ENCODE assay signal across 8 cellular contexts in the genomic region with DNA sequence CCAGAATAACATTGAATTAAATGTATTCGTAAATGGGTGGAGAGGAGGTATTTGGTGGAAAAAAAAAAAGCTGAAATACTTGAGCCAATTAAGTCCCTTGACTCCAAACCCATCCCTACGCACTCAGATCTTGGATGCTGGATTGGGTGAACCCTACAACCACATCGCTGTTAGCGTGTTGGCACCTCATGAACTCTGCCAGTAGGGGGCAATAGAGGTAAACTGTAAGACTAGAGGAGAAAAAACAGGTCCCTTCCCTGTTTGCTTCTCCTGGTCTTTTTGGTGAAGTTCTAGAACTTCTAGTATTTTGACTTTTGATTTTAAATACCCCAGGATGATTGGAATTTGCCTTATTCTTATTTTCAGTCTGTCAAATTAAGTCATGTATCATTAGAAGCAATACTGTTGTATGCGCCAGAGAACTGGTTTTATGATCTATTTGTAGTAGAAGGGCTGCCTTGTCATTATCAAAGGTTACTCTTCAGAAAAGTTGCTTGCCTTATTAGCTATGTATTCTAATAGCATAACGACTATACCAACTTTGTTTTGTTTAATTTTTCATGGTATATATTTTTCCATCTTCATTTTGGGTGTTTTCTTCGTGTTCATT. TPM values are rescaled to one million over a fixed set of nuclear protein-coding genes. Genes with fewer than 3 reads are reported as not detected.
DNase-seq lines count a peak whose midpoint lies in the region; ATAC-seq, FAIRE-seq and TF ChIP-seq lines count a peak whose summit lies in the region.

No MANE protein-coding gene starts in this region.

- intact Hi-C loops in K562 (cut with micrococcal nuclease): loop anchor here (1.0 to 5.0 kb wide), 2 partner anchors 256 to 1126 kb away; no protein-coding TSS in a partner anchor
- intact Hi-C loops in right lobe of liver (cut with DNase I): no loop called here

- H3K9ac ChIP-seq in K562 (ENCODE audit: insufficient read depth in 1 of 2, low read depth in 2 of 2, low read length in 2 of 2): no peak overlapping the region

- H3K4me3 ChIP-seq in K562 (no peak overlapping the region), right lobe of liver (no peak overlapping the region)

- H3K36me3 ChIP-seq in K562 (ENCODE audit: control insufficient read depth, insufficient read depth, low read length) (no peaks in the 10 kb centered on the region), right lobe of liver (no peaks in the 10 kb centered on the region)

- ATAC-seq in activated T-cell treated with anti-CD3 and anti-CD28 coated beads, Interleukin-2, amount 50 U/mL, for 4 hours: no peak
- ATAC-seq in GM21515 (IDR thresholded peaks at IDR 0.05; ENCODE audit: unreplicated experiment): peak; percentile 96
- peak; percentile 95 for ATAC-seq in HG03571 (IDR thresholded peaks at IDR 0.05; ENCODE audit: unreplicated experiment)
- ATAC-seq in K562: peak; percentile 91
- peak; percentile 65 to 76 (median 68) for ATAC-seq in right lobe of liver

- TF ChIP-seq RAD21 in K562 (CRISPR knock-in tag; conservative IDR thresholded peaks at IDR 0.05 in 1 of 2, IDR thresholded peaks at IDR 0.05 in 1 of 2): peak; percentile 76 to 80

- no peak overlapping the region for H2AFZ ChIP-seq in K562 (ENCODE audit: low read depth, low read length)

- WGBS in K562 (ENCODE audit: insufficient coverage, low coverage, missing lambda C conversion rate): 4% methylated on average over 7 of the region's 7 CpGs
- 19% methylated on average over 7 of the region's 7 CpGs for WGBS in right lobe of liver (ENCODE audit: insufficient coverage, low coverage, low lambda C conversion rate, missing lambda C conversion rate)

- no peak overlapping the region for H3K27ac Mint-ChIP-seq in type B pancreatic cell

- no peak overlapping the region for H3K4me2 ChIP-seq in K562 (ENCODE audit: insufficient read depth, low read length)

- H3K4me3 Mint-ChIP-seq in activated T-cell treated with anti-CD3 and anti-CD28 coated beads, Interleukin-2, amount 50 U/mL, for 4 hours: no peak overlapping the region
- no peak overlapping the region for H3K4me3 Mint-ChIP-seq in type B pancreatic cell

- POLR2A ChIA-PET in K562 (lab: Yijun Ruan, JAX): no interaction called here

- no peaks in the 10 kb centered on the region for H3K79me2 ChIP-seq in K562 (ENCODE audit: control insufficient read depth, insufficient read depth, low read length)

- BruUV-seq in K562 (replicated peaks; lab: Mats Ljungman, UMichigan): no TSS peak

- FAIRE-seq in K562 (lab: Jason Lieb, UNC): peak; percentile 88

- H3K27me3 ChIP-seq in K562 (ENCODE audit: control insufficient read depth in 2 of 2, insufficient read depth in 2 of 2, low read length in 2 of 2) (no peaks in the 10 kb centered on the region), right lobe of liver (no peaks in the 10 kb centered on the region)

- no peaks in the 10 kb centered on the region for H4K20me1 ChIP-seq in K562 (replicated peaks; ENCODE audit: control insufficient read depth, insufficient read depth, low read length)

- TF ChIP-seq POLR2A in K562 (conservative IDR thresholded peaks at IDR 0.05) (no peak), right lobe of liver (IDR thresholded peaks at IDR 0.05) (no peak)

- H3K9me3 Mint-ChIP-seq in activated T-cell treated with anti-CD3 and anti-CD28 coated beads, Interleukin-2, amount 50 U/mL, for 4 hours: no peaks in the 10 kb centered on the region
- H3K9me3 Mint-ChIP-seq in type B pancreatic cell: no peaks in the 10 kb centered on the region

- peak; percentile 67 to 87 (median 71) for TF ChIP-seq CTCF in K562 (IDR thresholded peaks at IDR 0.05 in 2 of 3, conservative IDR thresholded peaks at IDR 0.05 in 1 of 3; ENCODE audit: insufficient read depth in 2 of 3, low read depth in 1 of 3, low read length in 3 of 3)
- TF ChIP-seq CTCF in right lobe of liver (IDR thresholded peaks at IDR 0.05): peak; percentile 39 to 79 (median 74)
- TF ChIP-seq CTCF in type B pancreatic cell (conservative IDR thresholded peaks at IDR 0.05): peak; percentile 85

- TF ChIP-seq EP300 in K562 (IDR thresholded peaks at IDR 0.05; ENCODE audit: low read length): no peak

- H3K4me1 Mint-ChIP-seq in activated T-cell treated with anti-CD3 and anti-CD28 coated beads, Interleukin-2, amount 50 U/mL, for 4 hours (ENCODE audit: low read depth): no peaks in the 10 kb centered on the region
- H3K4me1 Mint-ChIP-seq in type B pancreatic cell (ENCODE audit: unreplicated experiment): no peaks in the 10 kb centered on the region

- no peaks in the 10 kb centered on the region for H3K9me1 ChIP-seq in K562 (ENCODE audit: control insufficient read depth, insufficient read depth, low read length)

- DNase-seq in activated T-cell treated with anti-CD3 and anti-CD28 coated beads for 4 hours (peak; percentile 2), OCI-M1 (lab: John Stamatoyannopoulos, UW) (peak; percentile 92), K562 (ENCODE audit: extremely low read depth in 1 of 4, low spot score in 3 of 4) (peak; percentile 52 to 79 (median 54)), right lobe of liver (no peak), type B pancreatic cell (ENCODE audit: extremely low spot score, unreplicated experiment) (no peak)
- no peak for DNase-seq in activated T-cell treated with anti-CD3 and anti-CD28 coated beads, Interleukin-2, amount 50 U/mL, for 4 hours

- H3K4me1 ChIP-seq in K562 (replicated peaks in 1 of 2; ENCODE audit: control insufficient read depth in 2 of 2, insufficient read depth in 2 of 2, low read length in 2 of 2): no peaks in the 10 kb centered on the region
- H3K4me1 ChIP-seq in right lobe of liver: no peaks in the 10 kb centered on the region

- H3K27ac ChIP-seq in K562 (ENCODE audit: extremely low read depth, low read depth, low read length) (no peak overlapping the region), right lobe of liver (no peak overlapping the region)

- CTCF ChIA-PET in K562 (lab: Yijun Ruan, JAX; ENCODE audit: low intra/inter-chr PET ratio): no interaction called here

- peaks cover 2% of the 10 kb centered on the region for H3K27me3 Mint-ChIP-seq in activated T-cell treated with anti-CD3 and anti-CD28 coated beads, Interleukin-2, amount 50 U/mL, for 4 hours (ENCODE audit: low read depth)
- H3K27me3 Mint-ChIP-seq in type B pancreatic cell: no peaks in the 10 kb centered on the region

- H3K9me3 ChIP-seq in K562 (replicated peaks; ENCODE audit: control insufficient read depth, insufficient read depth, low read depth, low read length) (no peaks in the 10 kb centered on the region), right lobe of liver (no peaks in the 10 kb centered on the region)

- in situ Hi-C loops in K562 (cut with MboI): no loop called here

- H3K36me3 Mint-ChIP-seq in activated T-cell treated with anti-CD3 and anti-CD28 coated beads, Interleukin-2, amount 50 U/mL, for 4 hours (ENCODE audit: insufficient read depth): no peaks in the 10 kb centered on the region
- H3K36me3 Mint-ChIP-seq in type B pancreatic cell: no peaks in the 10 kb centered on the region

RNA-seq across cellular contexts. Expression of a gene that starts 1.9 kb away (rescaled TPM):
- not detected for total RNA-seq in activated T-cell treated with anti-CD3 and anti-CD28 coated beads, Interleukin-2, amount 50 U/mL, for 4 hours
- total RNA-seq in K562 (2011; cell fraction: chromatin; rRNA removed; ENCODE audit: low replicate concordance): not detected in 2 replicates
- total RNA-seq in K562 (2011; cell fraction: nucleolus; rRNA removed): not detected in 2 replicates
- not detected in 2 replicates for total RNA-seq in K562 (2011; cell fraction: nucleoplasm; rRNA removed)
- total RNA-seq in K562 (2014; rRNA removed) (not detected in 2 replicates), K562 (2014; rRNA removed; fragmentation: Illumina TruSeq; extraction: Trizol) (not detected in 2 replicates), K562 (2015; rRNA removed; fragmentation: Illumina TruSeq; extraction: Trizol) (not detected in 2 replicates), K562 (2021) (not detected in 2 replicates), right lobe of liver (not detected), type B pancreatic cell (ENCODE audit: low replicate concordance) (not detected in 2 replicates)
- polyA plus RNA-seq in K562 (2011; rRNA removed) (not detected in 2 replicates), K562 (2014; fragmentation: Illumina TruSeq; extraction: Trizol) (not detected in 2 replicates), K562 (2014; fragmentation: Nextera tagmentation; extraction: Ambion mirVana) (not detected), K562 (2014; rRNA removed) (not detected in 2 replicates)
- not detected in 2 replicates for polyA plus RNA-seq in K562 (2011; cell fraction: cytosol; rRNA removed)
- polyA plus RNA-seq in K562 (2011; cell fraction: nucleus; rRNA removed): not detected in 2 replicates
- polyA plus RNA-seq in K562 (2012): not detected in 2 replicates
- not detected in 2 replicates for polyA minus RNA-seq in K562 (2011; rRNA and poly(A)+ RNA removed)
- polyA minus RNA-seq in K562 (2011; cell fraction: cytosol; rRNA and poly(A)+ RNA removed): not detected in 2 replicates
- polyA minus RNA-seq in K562 (2011; cell fraction: nucleus; rRNA and poly(A)+ RNA removed): not detected in 2 replicates

RNA-seq across cellular contexts. Expression of a gene that starts 35.1 kb away (rescaled TPM):
- not detected for total RNA-seq in activated T-cell treated with anti-CD3 and anti-CD28 coated beads, Interleukin-2, amount 50 U/mL, for 4 hours
- not detected in 2 replicates for total RNA-seq in K562 (2011; cell fraction: chromatin; rRNA removed; ENCODE audit: low replicate concordance)
- not detected in 2 replicates for total RNA-seq in K562 (2011; cell fraction: nucleolus; rRNA removed)
- not detected in 2 replicates for total RNA-seq in K562 (2011; cell fraction: nucleoplasm; rRNA removed)
- total RNA-seq in K562 (2014; rRNA removed) (not detected in 2 replicates), K562 (2014; rRNA removed; fragmentation: Illumina TruSeq; extraction: Trizol) (not detected in 2 replicates), K562 (2015; rRNA removed; fragmentation: Illumina TruSeq; extraction: Trizol) (not detected in 2 replicates), K562 (2021) (not detected in 2 replicates), right lobe of liver (not detected), type B pancreatic cell (ENCODE audit: low replicate concordance) (not detected in 2 replicates)
- polyA plus RNA-seq in K562 (2011; rRNA removed) (not detected in 2 replicates), K562 (2014; fragmentation: Illumina TruSeq; extraction: Trizol) (not detected in 2 replicates), K562 (2014; fragmentation: Nextera tagmentation; extraction: Ambion mirVana) (not detected), K562 (2014; rRNA removed) (not detected in 2 replicates)
- polyA plus RNA-seq in K562 (2011; cell fraction: cytosol; rRNA removed): not detected in 2 replicates
- polyA plus RNA-seq in K562 (2011; cell fraction: nucleus; rRNA removed): not detected in 2 replicates
- polyA plus RNA-seq in K562 (2012): not detected in 2 replicates
- not detected in 2 replicates for polyA minus RNA-seq in K562 (2011; rRNA and poly(A)+ RNA removed)
- polyA minus RNA-seq in K562 (2011; cell fraction: cytosol; rRNA and poly(A)+ RNA removed): not detected in 2 replicates
- polyA minus RNA-seq in K562 (2011; cell fraction: nucleus; rRNA and poly(A)+ RNA removed): not detected in 2 replicates

RNA-seq across cellular contexts. Expression of a gene that starts 57.0 kb away (rescaled TPM):
- total RNA-seq in activated T-cell treated with anti-CD3 and anti-CD28 coated beads, Interleukin-2, amount 50 U/mL, for 4 hours: not detected
- not detected in 2 replicates for total RNA-seq in K562 (2011; cell fraction: chromatin; rRNA removed; ENCODE audit: low replicate concordance)
- not detected in 2 replicates for total RNA-seq in K562 (2011; cell fraction: nucleolus; rRNA removed)
- total RNA-seq in K562 (2011; cell fraction: nucleoplasm; rRNA removed): not detected in 2 replicates
- total RNA-seq in K562 (2014; rRNA removed) (not detected in 2 replicates), K562 (2014; rRNA removed; fragmentation: Illumina TruSeq; extraction: Trizol) (not detected in 2 replicates), K562 (2015; rRNA removed; fragmentation: Illumina TruSeq; extraction: Trizol) (not detected in 2 replicates), K562 (2021) (not detected in 2 replicates), right lobe of liver (not detected), type B pancreatic cell (ENCODE audit: low replicate concordance) (not detected in 2 replicates)
- polyA plus RNA-seq in K562 (2011; rRNA removed) (not detected in 2 replicates), K562 (2014; fragmentation: Illumina TruSeq; extraction: Trizol) (not detected in 2 replicates), K562 (2014; fragmentation: Nextera tagmentation; extraction: Ambion mirVana) (not detected), K562 (2014; rRNA removed) (not detected in 2 replicates)
- not detected in 2 replicates for polyA plus RNA-seq in K562 (2011; cell fraction: cytosol; rRNA removed)
- polyA plus RNA-seq in K562 (2011; cell fraction: nucleus; rRNA removed): not detected in 2 replicates
- not detected in 2 replicates for polyA plus RNA-seq in K562 (2012)
- polyA minus RNA-seq in K562 (2011; rRNA and poly(A)+ RNA removed): not detected in 2 replicates
- not detected in 2 replicates for polyA minus RNA-seq in K562 (2011; cell fraction: cytosol; rRNA and poly(A)+ RNA removed)
- not detected in 2 replicates for polyA minus RNA-seq in K562 (2011; cell fraction: nucleus; rRNA and poly(A)+ RNA removed)

Comparison
In these comparisons a context has a peak if more than half of its experiments do, and no peak if none do; other contexts are left out.
1. DNase-seq: peak in activated T-cell treated with anti-CD3 and anti-CD28 coated beads for 4 hours (single experiment), OCI-M1 (single experiment) and K562 (4 of 4); none in activated T-cell treated with anti-CD3 and anti-CD28 coated beads, Interleukin-2, amount 50 U/mL, for 4 hours (single experiment), right lobe of liver (0 of 3) and type B pancreatic cell (single experiment).
2. ATAC-seq: peak in GM21515 (single experiment), HG03571 (single experiment), K562 (single experiment) and right lobe of liver (4 of 4); none in activated T-cell treated with anti-CD3 and anti-CD28 coated beads, Interleukin-2, amount 50 U/mL, for 4 hours (0 of 2).
3. Peak in every context shown above with its lines, with median percentiles within 50 percentile points of each other: CTCF ChIP-seq.